2 cellular contexts compared by ENCODE assay signal in the genomic region with DNA sequence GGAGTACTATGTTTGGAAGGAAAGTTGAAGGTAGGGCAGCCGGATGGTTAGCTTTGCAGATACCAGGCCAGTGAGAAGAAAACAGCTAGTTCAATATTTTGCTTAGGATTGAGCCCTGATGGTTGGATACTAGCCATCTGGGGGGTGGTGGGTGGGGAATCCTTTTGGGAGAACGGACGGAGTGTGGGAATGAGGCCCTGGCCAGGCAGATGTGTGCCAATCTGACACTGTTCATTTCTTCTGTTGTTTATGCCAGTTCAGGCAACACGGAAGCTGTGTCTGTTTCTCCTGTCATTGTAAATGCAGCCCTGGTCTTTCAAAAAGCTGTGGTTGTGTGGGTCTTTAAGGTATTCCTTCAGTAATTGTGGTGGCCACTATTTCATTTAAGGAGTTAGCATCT. TPM values are rescaled to one million over a fixed set of nuclear protein-coding genes. Genes with fewer than 3 reads are reported as not detected.
"Had no signal": no experiment of that assay in that cellular context is flagged by ENCODE, and none has a peak within 500 bp of the region (broad histone marks: within the 10 kb centered on the region; RNA-seq: fewer than 3 reads in every experiment).

No MANE protein-coding gene starts in this region.

RNA-seq across cellular contexts. Expression of gene LIMS3, which starts 7.5 kb away (rescaled TPM):
- total RNA-seq: left lobe of liver had no signal
- polyA plus RNA-seq: keratinocyte had no signal
